1 cellular context compared by ENCODE assay signal in the genomic region with DNA sequence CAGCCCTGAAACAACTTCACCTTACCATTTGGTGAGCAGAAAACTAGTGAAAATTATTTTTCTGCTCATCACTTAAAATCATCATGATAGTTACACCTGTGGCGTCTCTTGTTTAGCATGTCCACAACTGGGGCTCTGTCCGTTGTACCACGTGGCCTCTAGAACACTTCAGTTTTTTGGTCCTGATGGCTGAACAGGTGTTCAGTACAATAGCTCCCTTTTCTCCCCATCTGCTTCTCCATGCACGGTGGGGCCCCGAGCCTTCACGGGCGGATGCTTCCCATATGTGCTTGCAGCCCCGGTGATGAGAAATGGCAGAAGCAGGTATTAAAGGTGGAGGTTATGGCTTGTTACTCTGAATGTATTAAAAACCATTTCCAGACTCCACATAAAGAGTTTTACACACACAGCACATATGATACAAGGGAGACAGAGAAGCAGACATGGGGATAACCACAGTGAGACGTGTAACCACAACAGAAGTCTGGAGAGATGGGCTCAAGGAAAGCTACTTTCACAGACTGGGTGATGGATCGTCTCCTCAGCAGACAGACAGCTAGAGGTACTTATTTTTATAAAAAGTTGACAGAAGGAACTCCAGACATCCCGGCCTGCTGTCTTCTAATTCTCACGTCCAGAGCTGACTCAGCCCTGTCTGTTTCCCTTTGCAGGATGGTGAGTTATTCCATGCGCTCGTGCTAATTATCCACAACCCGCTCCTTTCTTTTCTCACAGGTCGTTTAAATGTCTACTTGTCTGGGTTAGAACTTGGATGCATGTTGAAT.
TF ChIP-seq lines count a peak whose summit lies in the region.

No MANE protein-coding gene starts in this region.

TF ChIP-seq in GM12878, 131 proteins besides CTCF, POLR2A, EP300 and RAD21 (continued from another document):
- TF ChIP-seq ZBED1 (IDR thresholded peaks at IDR 0.05; ENCODE audit: borderline replicate concordance) = no peak
- TF ChIP-seq SMARCA5 (IDR thresholded peaks at IDR 0.05) = no peak
- no peak for TF ChIP-seq MEF2B (IDR thresholded peaks at IDR 0.05; ENCODE audit: partially characterized antibody, poor library complexity, severe bottlenecking)
- no peak for TF ChIP-seq HCFC1 (IDR thresholded peaks at IDR 0.05; ENCODE audit: low read length)
- peak; percentile 56; the same call in 1 of the 2 replicates for TF ChIP-seq EED (IDR thresholded peaks at IDR 0.05; ENCODE audit: low read depth)
- no peak for TF ChIP-seq HDAC2 (IDR thresholded peaks at IDR 0.05)
- TF ChIP-seq, protein P1, sequence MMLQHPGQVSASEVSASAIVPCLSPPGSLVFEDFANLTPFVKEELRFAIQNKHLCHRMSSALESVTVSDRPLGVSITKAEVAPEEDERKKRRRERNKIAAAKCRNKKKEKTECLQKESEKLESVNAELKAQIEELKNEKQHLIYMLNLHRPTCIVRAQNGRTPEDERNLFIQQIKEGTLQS (IDR thresholded peaks at IDR 0.05; ENCODE audit: borderline replicate concordance, extremely low read depth, low read depth, low read length) = 0 out of 2 replicates have a peak, but pooled peaks have one; percentile 6
- TF ChIP-seq RUNX3 (IDR thresholded peaks at IDR 0.05; ENCODE audit: low read length) = peak; percentile 67
- TF ChIP-seq MEF2A (IDR thresholded peaks at IDR 0.05; ENCODE audit: insufficient read depth, low read depth, low read length) = no peak
